25 cellular contexts compared by ENCODE assay signal in the genomic region with DNA sequence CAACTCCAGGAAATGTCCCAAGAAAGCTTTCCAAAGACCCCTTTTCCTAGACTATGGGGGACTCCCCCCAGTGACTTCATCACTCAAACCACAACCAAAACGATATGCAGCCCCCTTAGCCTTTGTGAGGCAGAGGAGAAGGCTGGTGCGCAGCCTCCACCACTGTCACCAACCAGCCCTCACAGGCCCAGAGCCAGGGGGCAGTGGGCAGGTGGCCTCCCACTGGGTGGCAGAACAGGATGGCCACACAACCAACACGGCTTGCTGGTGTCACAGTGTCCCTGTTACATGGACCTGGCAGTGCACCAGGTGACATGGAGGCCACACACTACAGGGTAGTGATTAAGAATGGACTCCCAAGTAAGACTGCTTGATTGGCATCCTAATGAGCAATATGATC.
DNase-seq lines count a peak whose midpoint lies in the region; ATAC-seq and TF ChIP-seq lines count a peak whose summit lies in the region.
"Had no signal": no experiment of that assay in that cellular context is flagged by ENCODE, and none has a peak within 500 bp of the region (broad histone marks: within the 10 kb centered on the region; RNA-seq: fewer than 3 reads in every experiment).

No MANE protein-coding gene starts in this region.

- H4K20me1 ChIP-seq in osteoblast (ENCODE audit: insufficient read depth, low read length), result no peaks in the 10 kb centered on the region
- H4K20me1 ChIP-seq: BLaER1 treated with 17β-estradiol and CSF1 and Interleukin-3, amounts not matched to agents 10 nM and 100 nM had no signal

- no peak for TF ChIP-seq EP300 in esophagus muscularis mucosa (IDR thresholded peaks at IDR 0.05)
- no peak for TF ChIP-seq EP300 in stomach (IDR thresholded peaks at IDR 0.05)

- no peak overlapping the region for H2AFZ ChIP-seq in osteoblast (ENCODE audit: low read length)
- H2AFZ ChIP-seq: GM23248 had no signal

- H3K9me3 ChIP-seq in adipocyte (ENCODE audit: control insufficient read depth, low read length) (no peaks in the 10 kb centered on the region), esophagus muscularis mucosa (no peaks in the 10 kb centered on the region), osteoblast (ENCODE audit: low read depth, low read length) (no peaks in the 10 kb centered on the region), stomach (no peaks in the 10 kb centered on the region), aorta (ENCODE audit: control insufficient read depth, low read length) (no peaks in the 10 kb centered on the region)
- H3K9me3 ChIP-seq: MG63, SJSA1 had no signal

- intact Hi-C loops in esophagus muscularis mucosa (cut with DNase I), result no loop called here
- intact Hi-C loops in stomach (cut with DNase I; ENCODE audit: low total_unique reads), result no loop called here
- intact Hi-C loops in aorta (cut with DNase I), result no loop called here

- H3K36me3 ChIP-seq in adipocyte (ENCODE audit: control insufficient read depth, insufficient read depth, low read length, severe bottlenecking) (no peaks in the 10 kb centered on the region), esophagus muscularis mucosa (no peaks in the 10 kb centered on the region), osteoblast (ENCODE audit: insufficient read depth, low read length) (no peaks in the 10 kb centered on the region), stomach (no peaks in the 10 kb centered on the region), aorta (ENCODE audit: control insufficient read depth in 1 of 2, insufficient read depth in 2 of 2, low read length in 1 of 2) (no peaks in the 10 kb centered on the region)
- H3K36me3 ChIP-seq: BLaER1 treated with 17β-estradiol and CSF1 and Interleukin-3, amounts not matched to agents 10 nM and 100 nM; MG63; SJSA1 had no signal

- 92% methylated on average over 3 of the region's 3 CpGs for WGBS in esophagus muscularis mucosa
- 63 to 91% (median 89%) methylated on average over 1 to 3 of the region's 3 CpGs for WGBS in stomach, 5 donors
- WGBS in aorta, 2 donors, result 85% methylated on average over 3 of the region's 3 CpGs

- no peaks in the 10 kb centered on the region for H3K79me2 ChIP-seq in osteoblast (ENCODE audit: insufficient read depth, low read length)

- TF ChIP-seq POLR2A in esophagus muscularis mucosa (IDR thresholded peaks at IDR 0.05; ENCODE audit: low read depth), result no peak
- no peak for TF ChIP-seq POLR2A in stomach (IDR thresholded peaks at IDR 0.05)

- H3K9ac ChIP-seq in adipocyte (ENCODE audit: low read length), result peak overlapping the region; percentile 68
- H3K9ac ChIP-seq: BLaER1 treated with 17β-estradiol and CSF1 and Interleukin-3, amounts not matched to agents 10 nM and 100 nM; GM23248 had no signal

- no peak for TF ChIP-seq CTCF in esophagus muscularis mucosa (IDR thresholded peaks at IDR 0.05)
- no peak for TF ChIP-seq CTCF in osteoblast (IDR thresholded peaks at IDR 0.05; ENCODE audit: extremely low read depth, low read depth, low read length)
- no peak for TF ChIP-seq CTCF in stomach (IDR thresholded peaks at IDR 0.05)

- H3K27ac ChIP-seq in esophagus muscularis mucosa (replicated peaks in 1 of 4) (peak overlapping the region; percentile 70 to 84 (median 78)), osteoblast (ENCODE audit: low read depth, low read length) (peak overlapping the region; percentile 80), stomach (peak overlapping the region in 3 of 5 donors; percentile 38 to 66 (median 47)), aorta (ENCODE audit: low read depth in 1 of 2, low read length in 2 of 2) (no peak overlapping the region)
- H3K27ac ChIP-seq: A549; BLaER1 treated with 17β-estradiol and CSF1 and Interleukin-3, amounts not matched to agents 10 nM and 100 nM; GM23248; SJSA1 had no signal

- peak overlapping the region; percentile 41 for H3K4me3 ChIP-seq in adipocyte (ENCODE audit: low read length)
- H3K4me3 ChIP-seq in esophagus muscularis mucosa, result no peak overlapping the region
- H3K4me3 ChIP-seq in osteoblast (ENCODE audit: insufficient read depth, low read length), result no peak overlapping the region
- H3K4me3 ChIP-seq in stomach, result no peak overlapping the region
- no peak overlapping the region for H3K4me3 ChIP-seq in aorta (ENCODE audit: low read length in 2 of 2)
- H3K4me3 ChIP-seq: A549; BLaER1 treated with 17β-estradiol and CSF1 and Interleukin-3, amounts not matched to agents 10 nM and 100 nM; GM23248; MG63; SJSA1 had no signal

- H3K4me1 ChIP-seq in adipocyte (ENCODE audit: control insufficient read depth, insufficient read depth, low read length) (peaks cover 86% of the 10 kb centered on the region), esophagus muscularis mucosa (peaks cover 39 to 51% (median 49%) of the 10 kb centered on the region in 4 donors), osteoblast (ENCODE audit: insufficient read depth, low read length) (peaks cover 64% of the 10 kb centered on the region), stomach (peaks cover 0 to 10% (median 4%) of the 10 kb centered on the region in 4 donors), aorta (ENCODE audit: control insufficient read depth in 1 of 2, insufficient read depth in 2 of 2, low read length in 2 of 2) (peaks cover 0 to 6% of the 10 kb centered on the region in 2 donors)
- H3K4me1 ChIP-seq: A549, SJSA1 had no signal

- DNase-seq in adipocyte (ENCODE audit: low read depth) (no peak), esophagus muscularis mucosa (ENCODE audit: extremely low spot score) (no peak), osteoblast (ENCODE audit: insufficient read length, low spot score, missing footprints) (no peak), stomach (no peak), aorta (no peak), SKM-1 treated with dmso at 0.1 percent for 144 hours (lab: John Stamatoyannopoulos, UW; ENCODE audit: unreplicated experiment) (no peak)
- DNase-seq: AML-193; CD4-positive, alpha-beta T cell; GM23248; H9; HFFc6; IMR-90; KG1; MG63; NCI-H1105 treated with DMSO at 0.1 percent for 48 hours; NCI-H146; NCI-H2029 treated with DMSO at 0.1 percent for 48 hours; NCI-H446 treated with DMSO at 0.1 percent for 48 hours; NCI-H526; Right ventricle myocardium superior; RPMI8226 had no signal

- ATAC-seq in aorta (ENCODE audit: low FRiP score), result no peak
- no peak for ATAC-seq in HG03196 (IDR thresholded peaks at IDR 0.05; ENCODE audit: unreplicated experiment)
- ATAC-seq: A549 had no signal

- no peak overlapping the region for H3K4me2 ChIP-seq in osteoblast (ENCODE audit: insufficient read depth, low read length)
- H3K4me2 ChIP-seq: A549 had no signal

- H3K27me3 ChIP-seq in adipocyte (replicated peaks; ENCODE audit: control insufficient read depth, insufficient read depth, low read length) (no peaks in the 10 kb centered on the region), esophagus muscularis mucosa (no peaks in the 10 kb centered on the region), osteoblast (ENCODE audit: insufficient read depth, low read length) (no peaks in the 10 kb centered on the region), stomach (no peaks in the 10 kb centered on the region), aorta (ENCODE audit: control insufficient read depth in 1 of 2, insufficient read depth in 2 of 2, low read length in 1 of 2) (no peaks in the 10 kb centered on the region)
- H3K27me3 ChIP-seq: BLaER1 treated with 17β-estradiol and CSF1 and Interleukin-3, amounts not matched to agents 10 nM and 100 nM; MG63; SJSA1 had no signal

Comparison
In these comparisons a context has a peak if more than half of its experiments do, and no peak if none do; other contexts are left out.
1. H3K27ac ChIP-seq: peak in esophagus muscularis mucosa (4 of 4), osteoblast (single experiment) and stomach (3 of 5); none in aorta (0 of 2).